ENCODE assay signal across 16 cellular contexts in genomic region chr10:95552680-95553342, GRCh38. TPM values are rescaled to one million over a fixed set of nuclear protein-coding genes. Genes with fewer than 3 reads are reported as not detected.
DNase-seq lines count a peak whose midpoint lies in the region; ATAC-seq and TF ChIP-seq lines count a peak whose summit lies in the region.
"Had no signal": no experiment of that assay in that cellular context is flagged by ENCODE, and none has a peak within 500 bp of the region (broad histone marks: within the 10 kb centered on the region; RNA-seq: fewer than 3 reads in every experiment).

No MANE protein-coding gene starts in this region.

- H2BK12ac ChIP-seq in neuronal stem cell (ENCODE audit: low read length), result no peak overlapping the region

- no peaks in the 10 kb centered on the region for H3F3A ChIP-seq in PC-3 (ENCODE audit: low read length, unreplicated experiment)

- CTCF ChIA-PET in PC-3 (lab: Charles Lee), result no interaction called here

- H3K27ac Mint-ChIP-seq in CD14-positive monocyte, result no peak overlapping the region
- H3K27ac Mint-ChIP-seq: stimulated activated naive CD8-positive, alpha-beta T cell treated with anti-CD3 and anti-CD28 coated beads, Interleukin-15, Interleukin-2, amounts not matched to agents 100 ng/mL and 50 ng/mL, for 24 hours had no signal

- WGBS in esophagus muscularis mucosa, result 70% methylated on average over 5 of the region's 5 CpGs
- no CpG with 5 or more reads among the region's 5 CpGs for whole genome bisulfite sequencing in neuronal stem cell (ENCODE audit: extremely low coverage in 2 of 2, insufficient read length in 2 of 2, insufficient replicate concordance in 1 of 2), 2 donors
- 85 to 91% (median 88%) methylated on average over 5 of the region's 5 CpGs for whole genome bisulfite sequencing in adrenal gland, 4 donors

- H3K9me3 ChIP-seq in PC-3 (ENCODE audit: low read length) (no peaks in the 10 kb centered on the region), esophagus muscularis mucosa (peaks cover 0 to 4% (median 2%) of the 10 kb centered on the region in 4 donors), neuronal stem cell (replicated peaks in 1 of 2; ENCODE audit: control insufficient read depth in 2 of 2, insufficient read depth in 1 of 2, low read depth in 1 of 2, low read length in 2 of 2) (no peaks in the 10 kb centered on the region), adrenal gland (replicated peaks in 1 of 3) (no peaks in the 10 kb centered on the region)

- no peaks in the 10 kb centered on the region for H4K20me1 ChIP-seq in PC-3 (ENCODE audit: low read length)

- peak; percentile 81 for DNase-seq in Daoy (ENCODE audit: low read depth)
- DNase-seq in PC-3, result peak; percentile 17
- no peak for DNase-seq in esophagus muscularis mucosa (ENCODE audit: extremely low spot score)
- DNase-seq in neuronal stem cell (ENCODE audit: low spot score), result peak; percentile 61
- no peak for DNase-seq in CD14-positive monocyte (ENCODE audit: low spot score)
- DNase-seq in NCI-H2029 treated with DMSO at 0.1 percent for 48 hours (lab: John Stamatoyannopoulos, UW), result no peak
- no peak for DNase-seq in adrenal gland
- no peak for DNase-seq in SKM-1 (lab: John Stamatoyannopoulos, UW; ENCODE audit: unreplicated experiment)
- DNase-seq: activated CD4-positive, alpha-beta T cell treated with anti-CD3 and anti-CD28 coated beads, Interleukin-2, amount 50 U/mL, for 1 hour; aorta; mesenchymal stem cell; nucleus accumbens; SIG-M5 had no signal

- H3K9ac ChIP-seq in PC-3 (ENCODE audit: low read length), result no peak overlapping the region
- H3K9ac ChIP-seq in neuronal stem cell (ENCODE audit: low read depth, low read length, poor library complexity), result no peak overlapping the region

- no TSS peak for BruUV-seq in PC-3 (replicated peaks; lab: Mats Ljungman, UMichigan)

- no peak overlapping the region for H3K4me3 Mint-ChIP-seq in CD14-positive monocyte
- H3K4me3 Mint-ChIP-seq: stimulated activated naive CD8-positive, alpha-beta T cell treated with anti-CD3 and anti-CD28 coated beads, Interleukin-15, Interleukin-2, amounts not matched to agents 100 ng/mL and 50 ng/mL, for 24 hours had no signal

- H2BK120ac ChIP-seq in neuronal stem cell (ENCODE audit: low read depth, low read length), result no peak overlapping the region

- no peaks in the 10 kb centered on the region for H3K79me2 ChIP-seq in PC-3 (ENCODE audit: low read length)

- H3K27me3 ChIP-seq in PC-3 (ENCODE audit: low read length) (no peaks in the 10 kb centered on the region), esophagus muscularis mucosa (no peaks in the 10 kb centered on the region), neuronal stem cell (ENCODE audit: control insufficient read depth in 3 of 3, insufficient read depth in 3 of 3, low read depth in 1 of 3, low read length in 3 of 3) (no peaks in the 10 kb centered on the region), adrenal gland (no peaks in the 10 kb centered on the region)
- H3K27me3 ChIP-seq: dorsolateral prefrontal cortex had no signal

- peaks cover 0 to 6% (median 3%) of the 10 kb centered on the region in 7 donors for H3K9me3 Mint-ChIP-seq in CD14-positive monocyte
- H3K9me3 Mint-ChIP-seq: stimulated activated naive CD8-positive, alpha-beta T cell treated with anti-CD3 and anti-CD28 coated beads, Interleukin-15, Interleukin-2, amounts not matched to agents 100 ng/mL and 50 ng/mL, for 24 hours had no signal

- no peak overlapping the region for H3K4me3 ChIP-seq in PC-3 (ENCODE audit: low read length)
- H3K4me3 ChIP-seq in esophagus muscularis mucosa, result peak overlapping the region; percentile 4 to 33 (median 30)
- no peak overlapping the region for H3K4me3 ChIP-seq in neuronal stem cell (ENCODE audit: low read length in 2 of 2)
- H3K4me3 ChIP-seq in adrenal gland, result no peak overlapping the region
- H3K4me3 ChIP-seq: dorsolateral prefrontal cortex, skin epidermis had no signal

- H2AK5ac ChIP-seq in neuronal stem cell (ENCODE audit: low read depth, low read length), result no peak overlapping the region

- H3K4me1 ChIP-seq in PC-3 (ENCODE audit: insufficient read depth, low read length) (peaks cover 6% of the 10 kb centered on the region), esophagus muscularis mucosa (peaks cover 62 to 90% (median 76%) of the 10 kb centered on the region in 4 donors), neuronal stem cell (ENCODE audit: control insufficient read depth in 2 of 2, insufficient read depth in 1 of 2, low read depth in 1 of 2, low read length in 2 of 2) (peaks cover 4 to 16% of the 10 kb centered on the region in 2 donors), adrenal gland (replicated peaks in 1 of 2) (no peaks in the 10 kb centered on the region)

- POLR2A ChIA-PET in PC-3 (lab: Charles Lee; ENCODE audit: unreplicated experiment), result no interaction called here

- no peak overlapping the region for H3K27ac ChIP-seq in PC-3 (ENCODE audit: low read length)
- peak overlapping the region; percentile 91 to 97 (median 96) for H3K27ac ChIP-seq in esophagus muscularis mucosa (replicated peaks in 1 of 4)
- H3K27ac ChIP-seq in neuronal stem cell (replicated peaks; ENCODE audit: low read length), result peak overlapping the region; percentile 72
- H3K27ac ChIP-seq in adrenal gland, result no peak overlapping the region
- H3K27ac ChIP-seq: skin epidermis had no signal

- H3K18ac ChIP-seq in neuronal stem cell (ENCODE audit: low read length), result no peak overlapping the region

- no peak overlapping the region for H2BK15ac ChIP-seq in neuronal stem cell (ENCODE audit: low read length)

- no peak overlapping the region for H3K4ac ChIP-seq in neuronal stem cell (ENCODE audit: low read length)

- no peak; the same call in 1 of the 2 replicates for ATAC-seq in PC-3

- intact Hi-C loops in PC-3 (cut with micrococcal nuclease) (no loop called here), esophagus muscularis mucosa (cut with DNase I) (no loop called here), CD14-positive monocyte (cut with micrococcal nuclease) (no loop called here), adrenal gland (cut with DNase I) (no loop called here)

- no peak overlapping the region for H4K8ac ChIP-seq in neuronal stem cell (ENCODE audit: low read depth, low read length)

- no peaks in the 10 kb centered on the region for H3K36me3 ChIP-seq in PC-3 (ENCODE audit: low read depth, low read length)
- peaks cover 0 to 4% (median 0%) of the 10 kb centered on the region in 4 donors for H3K36me3 ChIP-seq in esophagus muscularis mucosa
- no peaks in the 10 kb centered on the region for H3K36me3 ChIP-seq in neuronal stem cell (replicated peaks in 1 of 2; ENCODE audit: control insufficient read depth in 2 of 2, insufficient read depth in 2 of 2, low read length in 2 of 2)
- H3K36me3 ChIP-seq in adrenal gland (replicated peaks in 1 of 2), result no peaks in the 10 kb centered on the region

- TF ChIP-seq CTCF in PC-3 (conservative IDR thresholded peaks at IDR 0.05; ENCODE audit: low read depth, low read length) (no peak), esophagus muscularis mucosa (IDR thresholded peaks at IDR 0.05) (no peak), CD14-positive monocyte (IDR thresholded peaks at IDR 0.05) (no peak), adrenal gland (IDR thresholded peaks at IDR 0.05) (no peak)

- H2BK5ac ChIP-seq in neuronal stem cell (ENCODE audit: low read length), result no peak overlapping the region

- H3K36me3 Mint-ChIP-seq in CD14-positive monocyte, result no peaks in the 10 kb centered on the region

- no peak overlapping the region for H3K23ac ChIP-seq in neuronal stem cell (ENCODE audit: low read depth, low read length, poor library complexity)

- H3K4me2 ChIP-seq in PC-3 (ENCODE audit: low read length) (no peak overlapping the region), neuronal stem cell (ENCODE audit: insufficient read depth, low read length, poor library complexity, severe bottlenecking) (no peak overlapping the region)

- H3K4me1 Mint-ChIP-seq in CD14-positive monocyte, result no peaks in the 10 kb centered on the region

- H2AFZ ChIP-seq in PC-3 (ENCODE audit: low read length) (no peak overlapping the region), neuronal stem cell (ENCODE audit: low read length) (no peak overlapping the region)

- no peak overlapping the region for H4K91ac ChIP-seq in neuronal stem cell (ENCODE audit: low read depth, low read length, poor library complexity)

- TF ChIP-seq POLR2A in esophagus muscularis mucosa (IDR thresholded peaks at IDR 0.05; ENCODE audit: low read depth), result no peak
- no peak for TF ChIP-seq POLR2A in adrenal gland (IDR thresholded peaks at IDR 0.05)

- no peaks in the 10 kb centered on the region for H3K9me2 ChIP-seq in PC-3 (replicated peaks; ENCODE audit: low read length)

- peaks cover 3 to 9% (median 7%) of the 10 kb centered on the region in 3 donors for H3K27me3 Mint-ChIP-seq in CD14-positive monocyte (ENCODE audit: low read depth in 3 of 3)

- TF ChIP-seq EP300 in esophagus muscularis mucosa (IDR thresholded peaks at IDR 0.05), result no peak

- no peak overlapping the region for H3K14ac ChIP-seq in neuronal stem cell (ENCODE audit: low read length)

- no peaks in the 10 kb centered on the region for H3K79me1 ChIP-seq in neuronal stem cell (ENCODE audit: low read depth, low read length)

RNA-seq across cellular contexts. Expression of gene SORBS1, which starts 8.4 kb away (rescaled TPM):
- 4.9 and 5.4 TPM in 2 replicates for total RNA-seq in Daoy (2014; rRNA removed; shearing (Covaris generic))
- 3.7 and 4.1 TPM in 2 replicates for total RNA-seq in PC-3 (2014; rRNA removed)
- total RNA-seq in esophagus muscularis mucosa, result 1,000 to 10,000 TPM; 1,569 to 2,231 (median 1,854) TPM
- polyA plus RNA-seq in neuronal stem cell (2013, experiment 1 of 2), result 10.1 TPM
- 9.4 TPM for polyA plus RNA-seq in neuronal stem cell (2013, experiment 2 of 2)
- polyA plus RNA-seq in CD14-positive monocyte, result under 1 TPM in 1 of 2 donors, not detected in 1; 0.15 TPM
- total RNA-seq in adrenal gland, result 10 to 100 TPM; 11.4 to 43.4 (median 21.0) TPM
- polyA plus RNA-seq in adrenal gland, result 10 to 100 TPM; 16.7 to 26.5 (median 18.9) TPM

Comparison
In these comparisons a context has a peak if more than half of its experiments do, and no peak if none do; other contexts are left out.
1. DNase-seq: peak in Daoy (single experiment), PC-3 (single experiment) and neuronal stem cell (single experiment); none in esophagus muscularis mucosa (single experiment), CD14-positive monocyte (single experiment), NCI-H2029 treated with DMSO at 0.1 percent for 48 hours (single experiment), adrenal gland (0 of 7) and SKM-1 (single experiment).
2. H3K27ac ChIP-seq: peak in esophagus muscularis mucosa (4 of 4) and neuronal stem cell (single experiment); none in PC-3 (single experiment) and adrenal gland (0 of 5).
3. H3K4me3 ChIP-seq: peak in esophagus muscularis mucosa (4 of 4); none in PC-3 (single experiment), neuronal stem cell (0 of 2) and adrenal gland (0 of 4).
4. RNA of gene SORBS1, which starts 8.4 kb away (total RNA-seq): 1,569 to 2,231 TPM in esophagus muscularis mucosa; 11.4 to 43.4 TPM in adrenal gland, 4.9 to 5.4 TPM in Daoy and 3.7 to 4.1 TPM in PC-3; every median in the first group is over 10 times any median in the second.